1 cellular context compared by ENCODE assay signal in the genomic region with DNA sequence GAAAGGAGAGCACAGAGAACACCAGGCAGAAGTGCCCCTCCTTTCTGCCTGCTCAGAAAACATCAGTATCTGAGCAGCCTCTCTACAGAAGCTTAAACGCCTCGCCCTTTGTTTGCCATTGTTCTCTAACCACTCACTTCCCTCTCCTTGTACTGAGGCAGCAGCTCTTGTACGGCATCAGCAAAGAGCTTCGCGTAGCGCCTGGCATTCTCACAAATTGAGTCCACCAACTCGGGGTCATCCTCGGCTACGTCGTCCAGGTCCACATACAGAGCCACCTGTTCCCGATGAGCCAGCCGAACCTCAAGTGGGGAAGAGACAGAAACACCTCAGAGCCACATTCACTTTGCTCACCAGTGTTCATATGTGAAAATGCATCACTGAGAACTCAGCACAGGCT.
A peak's percentile ranks its signal among the peaks of the same experiment; 100 is the strongest.
TF ChIP-seq lines count a peak whose summit lies in the region.

No MANE protein-coding gene starts in this region.

TF ChIP-seq in H1, 55 proteins besides CTCF, POLR2A, EP300 and RAD21:
- TF ChIP-seq GTF2F1 (IDR thresholded peaks at IDR 0.05; ENCODE audit: borderline replicate concordance, low read depth, low read length) (no peak), POLR2AphosphoS5 (IDR thresholded peaks at IDR 0.05; ENCODE audit: low read depth, low read length) (peak; percentile 80), CBX5 (IDR thresholded peaks at IDR 0.05; ENCODE audit: low read depth, low read length) (no peak)
- TF ChIP-seq, protein P1, sequence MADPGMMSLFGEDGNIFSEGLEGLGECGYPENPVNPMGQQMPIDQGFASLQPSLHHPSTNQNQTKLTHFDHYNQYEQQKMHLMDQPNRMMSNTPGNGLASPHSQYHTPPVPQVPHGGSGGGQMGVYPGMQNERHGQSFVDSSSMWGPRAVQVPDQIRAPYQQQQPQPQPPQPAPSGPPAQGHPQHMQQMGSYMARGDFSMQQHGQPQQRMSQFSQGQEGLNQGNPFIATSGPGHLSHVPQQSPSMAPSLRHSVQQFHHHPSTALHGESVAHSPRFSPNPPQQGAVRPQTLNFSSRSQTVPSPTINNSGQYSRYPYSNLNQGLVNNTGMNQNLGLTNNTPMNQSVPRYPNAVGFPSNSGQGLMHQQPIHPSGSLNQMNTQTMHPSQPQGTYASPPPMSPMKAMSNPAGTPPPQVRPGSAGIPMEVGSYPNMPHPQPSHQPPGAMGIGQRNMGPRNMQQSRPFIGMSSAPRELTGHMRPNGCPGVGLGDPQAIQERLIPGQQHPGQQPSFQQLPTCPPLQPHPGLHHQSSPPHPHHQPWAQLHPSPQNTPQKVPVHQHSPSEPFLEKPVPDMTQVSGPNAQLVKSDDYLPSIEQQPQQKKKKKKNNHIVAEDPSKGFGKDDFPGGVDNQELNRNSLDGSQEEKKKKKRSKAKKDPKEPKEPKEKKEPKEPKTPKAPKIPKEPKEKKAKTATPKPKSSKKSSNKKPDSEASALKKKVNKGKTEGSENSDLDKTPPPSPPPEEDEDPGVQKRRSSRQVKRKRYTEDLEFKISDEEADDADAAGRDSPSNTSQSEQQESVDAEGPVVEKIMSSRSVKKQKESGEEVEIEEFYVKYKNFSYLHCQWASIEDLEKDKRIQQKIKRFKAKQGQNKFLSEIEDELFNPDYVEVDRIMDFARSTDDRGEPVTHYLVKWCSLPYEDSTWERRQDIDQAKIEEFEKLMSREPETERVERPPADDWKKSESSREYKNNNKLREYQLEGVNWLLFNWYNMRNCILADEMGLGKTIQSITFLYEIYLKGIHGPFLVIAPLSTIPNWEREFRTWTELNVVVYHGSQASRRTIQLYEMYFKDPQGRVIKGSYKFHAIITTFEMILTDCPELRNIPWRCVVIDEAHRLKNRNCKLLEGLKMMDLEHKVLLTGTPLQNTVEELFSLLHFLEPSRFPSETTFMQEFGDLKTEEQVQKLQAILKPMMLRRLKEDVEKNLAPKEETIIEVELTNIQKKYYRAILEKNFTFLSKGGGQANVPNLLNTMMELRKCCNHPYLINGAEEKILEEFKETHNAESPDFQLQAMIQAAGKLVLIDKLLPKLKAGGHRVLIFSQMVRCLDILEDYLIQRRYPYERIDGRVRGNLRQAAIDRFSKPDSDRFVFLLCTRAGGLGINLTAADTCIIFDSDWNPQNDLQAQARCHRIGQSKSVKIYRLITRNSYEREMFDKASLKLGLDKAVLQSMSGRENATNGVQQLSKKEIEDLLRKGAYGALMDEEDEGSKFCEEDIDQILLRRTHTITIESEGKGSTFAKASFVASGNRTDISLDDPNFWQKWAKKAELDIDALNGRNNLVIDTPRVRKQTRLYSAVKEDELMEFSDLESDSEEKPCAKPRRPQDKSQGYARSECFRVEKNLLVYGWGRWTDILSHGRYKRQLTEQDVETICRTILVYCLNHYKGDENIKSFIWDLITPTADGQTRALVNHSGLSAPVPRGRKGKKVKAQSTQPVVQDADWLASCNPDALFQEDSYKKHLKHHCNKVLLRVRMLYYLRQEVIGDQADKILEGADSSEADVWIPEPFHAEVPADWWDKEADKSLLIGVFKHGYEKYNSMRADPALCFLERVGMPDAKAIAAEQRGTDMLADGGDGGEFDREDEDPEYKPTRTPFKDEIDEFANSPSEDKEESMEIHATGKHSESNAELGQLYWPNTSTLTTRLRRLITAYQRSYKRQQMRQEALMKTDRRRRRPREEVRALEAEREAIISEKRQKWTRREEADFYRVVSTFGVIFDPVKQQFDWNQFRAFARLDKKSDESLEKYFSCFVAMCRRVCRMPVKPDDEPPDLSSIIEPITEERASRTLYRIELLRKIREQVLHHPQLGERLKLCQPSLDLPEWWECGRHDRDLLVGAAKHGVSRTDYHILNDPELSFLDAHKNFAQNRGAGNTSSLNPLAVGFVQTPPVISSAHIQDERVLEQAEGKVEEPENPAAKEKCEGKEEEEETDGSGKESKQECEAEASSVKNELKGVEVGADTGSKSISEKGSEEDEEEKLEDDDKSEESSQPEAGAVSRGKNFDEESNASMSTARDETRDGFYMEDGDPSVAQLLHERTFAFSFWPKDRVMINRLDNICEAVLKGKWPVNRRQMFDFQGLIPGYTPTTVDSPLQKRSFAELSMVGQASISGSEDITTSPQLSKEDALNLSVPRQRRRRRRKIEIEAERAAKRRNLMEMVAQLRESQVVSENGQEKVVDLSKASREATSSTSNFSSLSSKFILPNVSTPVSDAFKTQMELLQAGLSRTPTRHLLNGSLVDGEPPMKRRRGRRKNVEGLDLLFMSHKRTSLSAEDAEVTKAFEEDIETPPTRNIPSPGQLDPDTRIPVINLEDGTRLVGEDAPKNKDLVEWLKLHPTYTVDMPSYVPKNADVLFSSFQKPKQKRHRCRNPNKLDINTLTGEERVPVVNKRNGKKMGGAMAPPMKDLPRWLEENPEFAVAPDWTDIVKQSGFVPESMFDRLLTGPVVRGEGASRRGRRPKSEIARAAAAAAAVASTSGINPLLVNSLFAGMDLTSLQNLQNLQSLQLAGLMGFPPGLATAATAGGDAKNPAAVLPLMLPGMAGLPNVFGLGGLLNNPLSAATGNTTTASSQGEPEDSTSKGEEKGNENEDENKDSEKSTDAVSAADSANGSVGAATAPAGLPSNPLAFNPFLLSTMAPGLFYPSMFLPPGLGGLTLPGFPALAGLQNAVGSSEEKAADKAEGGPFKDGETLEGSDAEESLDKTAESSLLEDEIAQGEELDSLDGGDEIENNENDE (IDR thresholded peaks at IDR 0.05; ENCODE audit: insufficient replicate concordance, low read length) = no peak
